In the genomic region with DNA sequence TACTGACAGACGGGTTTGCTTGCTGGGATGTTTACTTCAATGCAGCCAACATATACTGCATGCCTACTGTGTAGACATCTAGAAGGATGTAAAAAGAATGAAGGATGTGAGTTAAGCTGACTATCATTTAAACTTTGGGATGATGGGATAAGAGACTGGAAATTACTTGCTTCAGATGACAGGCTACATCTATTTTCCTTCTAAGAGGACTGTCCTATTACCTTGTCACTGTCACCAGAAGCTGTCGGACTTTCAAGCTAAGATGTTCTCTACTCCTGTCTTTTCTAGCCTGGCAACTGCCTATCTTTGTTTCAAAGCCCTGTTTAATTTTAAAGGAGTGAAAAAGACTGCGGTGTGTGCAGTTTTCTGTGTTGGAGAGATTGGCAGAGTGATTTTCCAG, we compare ENCODE assay signal across 41 cellular contexts.
"Had no signal": no experiment of that assay in that cellular context is flagged by ENCODE, and none has a peak within 500 bp of the region (broad histone marks: within the 10 kb centered on the region; RNA-seq: fewer than 3 reads in every experiment).

No MANE protein-coding gene starts in this region.

- H3K4me1 ChIP-seq: adrenal gland, breast epithelium had no signal

- H3K27me3 Mint-ChIP-seq: activated naive CD4-positive, alpha-beta T cell treated with anti-CD3 and anti-CD28 coated beads, Interleukin-2, amount 10 ng/mL, durations not matched to agents 7 days and 5 days; activated naive CD8-positive, alpha-beta T cell; activated naive CD8-positive, alpha-beta T cell treated with anti-CD3 and anti-CD28 coated beads for 36 hours; activated naive CD8-positive, alpha-beta T cell treated with anti-CD3 and anti-CD28 coated beads, Interleukin-2, amount 10 ng/mL, durations not matched to agents 7 days and 5 days; activated naive CD8-positive, alpha-beta T cell treated with anti-CD3 and anti-CD28 coated beads, Interleukin-2, amount 50 U/mL, for 24 hours; activated T-cell treated with anti-CD3 and anti-CD28 coated beads, Interleukin-2, amount 50 U/mL, for 24 hours; activated T-helper 17 cell treated with anti-CD3 and anti-CD28 coated beads, Interleukin-2, amount 50 U/mL, for 72 hours; brain; central memory CD8-positive, alpha-beta T cell had no signal

- H3K4me3 Mint-ChIP-seq: activated naive CD4-positive, alpha-beta T cell treated with anti-CD3 and anti-CD28 coated beads for 36 hours; activated naive CD4-positive, alpha-beta T cell treated with anti-CD3 and anti-CD28 coated beads, Interleukin-2, amount 10 ng/mL, durations not matched to agents 7 days and 5 days; activated naive CD4-positive, alpha-beta T cell treated with anti-CD3 and anti-CD28 coated beads, Interleukin-2, amount 50 U/mL, for 24 hours; activated naive CD8-positive, alpha-beta T cell; activated naive CD8-positive, alpha-beta T cell treated with anti-CD3 and anti-CD28 coated beads for 36 hours; activated naive CD8-positive, alpha-beta T cell treated with anti-CD3 and anti-CD28 coated beads, Interleukin-2, amount 10 ng/mL, durations not matched to agents 7 days and 5 days; activated naive CD8-positive, alpha-beta T cell treated with anti-CD3 and anti-CD28 coated beads, Interleukin-2, amount 50 U/mL, for 24 hours; activated T-cell treated with anti-CD3 and anti-CD28 coated beads, Interleukin-2, amount 50 U/mL, for 24 hours; activated T-cell treated with anti-CD3 and anti-CD28 coated beads, Interleukin-2, amount 50 U/mL, for 4 hours; activated T-cell treated with anti-CD3 and anti-CD28 coated beads, Interleukin-2, amount 50 U/mL, for 72 hours; activated T-helper 1 cell treated with anti-CD3 and anti-CD28 coated beads, Interleukin-12 subunit alpha, Interleukin-12 subunit beta, Interleukin-2, Interleukin-4 antibody, amounts not matched to agents 30 ng/mL and 10 ng/mL and 1 ng/mL, durations not matched to agents 14 hours and 24 hours and 36 hours; activated T-helper 17 cell treated with anti-CD3 and anti-CD28 coated beads, Interleukin-2, amount 50 U/mL, for 72 hours; brain; central memory CD8-positive, alpha-beta T cell had no signal

- H3K9me3 ChIP-seq: ascending aorta, body of pancreas had no signal

- DNase-seq: activated effector memory CD4-positive, alpha-beta T cell treated with anti-CD3 and anti-CD28 coated beads, Interleukin-2, amount 50 U/mL, for 16 hours; activated effector memory CD4-positive, alpha-beta T cell treated with Interleukin-2 at 50 U/mL for 16 hours; activated gamma-delta T cell; activated gamma-delta T cell treated with Interleukin-2 at 50 U/mL for 16 hours; activated naive CD4-positive, alpha-beta T cell; activated naive CD4-positive, alpha-beta T cell treated with anti-CD3 and anti-CD28 coated beads for 36 hours; activated naive CD4-positive, alpha-beta T cell treated with anti-CD3 and anti-CD28 coated beads, Interleukin-2, amount 10 ng/mL, durations not matched to agents 7 days and 5 days; activated naive CD4-positive, alpha-beta T cell treated with anti-CD3 and anti-CD28 coated beads, Interleukin-2, amount 50 U/mL, for 16 hours; activated naive CD4-positive, alpha-beta T cell treated with Interleukin-2 at 50 U/mL for 16 hours; activated naive CD8-positive, alpha-beta T cell treated with anti-CD3 and anti-CD28 coated beads for 36 hours; activated naive CD8-positive, alpha-beta T cell treated with anti-CD3 and anti-CD28 coated beads, Interleukin-2, amount 10 ng/mL, durations not matched to agents 7 days and 5 days; activated naive CD8-positive, alpha-beta T cell treated with anti-CD3 and anti-CD28 coated beads, Interleukin-2, amount 50 U/mL, for 24 hours; activated T-cell treated with anti-CD3 and anti-CD28 coated beads for 4 hours; activated T-cell treated with anti-CD3 and anti-CD28 coated beads, Interleukin-2, amount 50 U/mL, for 1 hour; activated T-cell treated with anti-CD3 and anti-CD28 coated beads, Interleukin-2, amount 50 U/mL, for 24 hours; activated T-cell treated with anti-CD3 and anti-CD28 coated beads, Interleukin-2, amount 50 U/mL, for 4 hours; activated T-cell treated with anti-CD3 and anti-CD28 coated beads, Interleukin-2, amount 50 U/mL, for 48 hours; activated T-cell treated with anti-CD3 and anti-CD28 coated beads, Interleukin-2, amount 50 U/mL, for 72 hours; adrenal gland; amniotic stem cell; amygdala; anterior cingulate cortex; aorta; body of pancreas; brain microvascular endothelial cell; caudate nucleus; central memory CD4-positive, alpha-beta T cell; cerebellar nuclear complex had no signal

- H3K27ac ChIP-seq: adrenal gland, ascending aorta, body of pancreas, brain microvascular endothelial cell, breast epithelium, cardiac muscle cell had no signal

- H3K27ac Mint-ChIP-seq: activated naive CD4-positive, alpha-beta T cell treated with anti-CD3 and anti-CD28 coated beads for 36 hours; activated naive CD4-positive, alpha-beta T cell treated with anti-CD3 and anti-CD28 coated beads, Interleukin-2, amount 10 ng/mL, durations not matched to agents 7 days and 5 days; activated naive CD4-positive, alpha-beta T cell treated with anti-CD3 and anti-CD28 coated beads, Interleukin-2, amount 50 U/mL, for 24 hours; activated naive CD4-positive, alpha-beta T cell treated with anti-CD3 and anti-CD28 coated beads, Interleukin-2, amount 50 U/mL, for 72 hours; activated naive CD8-positive, alpha-beta T cell; activated naive CD8-positive, alpha-beta T cell treated with anti-CD3 and anti-CD28 coated beads for 36 hours; activated naive CD8-positive, alpha-beta T cell treated with anti-CD3 and anti-CD28 coated beads, Interleukin-2, amount 10 ng/mL, durations not matched to agents 7 days and 5 days; activated naive CD8-positive, alpha-beta T cell treated with anti-CD3 and anti-CD28 coated beads, Interleukin-2, amount 50 U/mL, for 24 hours; activated T-cell treated with anti-CD3 and anti-CD28 coated beads, Interleukin-2, amount 50 U/mL, for 24 hours; activated T-cell treated with anti-CD3 and anti-CD28 coated beads, Interleukin-2, amount 50 U/mL, for 72 hours; activated T-helper 1 cell treated with anti-CD3 and anti-CD28 coated beads, Interleukin-12 subunit alpha, Interleukin-12 subunit beta, Interleukin-2, Interleukin-4 antibody, amounts not matched to agents 30 ng/mL and 10 ng/mL and 1 ng/mL, durations not matched to agents 14 hours and 24 hours and 36 hours; activated T-helper 17 cell treated with anti-CD3 and anti-CD28 coated beads, Interleukin-2, amount 50 U/mL, for 72 hours; activated T-helper 2 cell treated with anti-CD3 and anti-CD28 coated beads, Interferon-gamma antibody, Interleukin-2, Interleukin-4, amounts not matched to agents 10 μg/mL and 5 μg/mL and 100 μg/mL, durations not matched to agents 14 hours and 24 hours and 36 hours had no signal

- H3K4me1 Mint-ChIP-seq: activated naive CD4-positive, alpha-beta T cell treated with anti-CD3 and anti-CD28 coated beads, Interleukin-2, amount 10 ng/mL, durations not matched to agents 7 days and 5 days; activated naive CD4-positive, alpha-beta T cell treated with anti-CD3 and anti-CD28 coated beads, Interleukin-2, amount 50 U/mL, for 24 hours; activated naive CD8-positive, alpha-beta T cell treated with anti-CD3 and anti-CD28 coated beads for 36 hours; activated naive CD8-positive, alpha-beta T cell treated with anti-CD3 and anti-CD28 coated beads, Interleukin-2, amount 10 ng/mL, durations not matched to agents 7 days and 5 days; activated naive CD8-positive, alpha-beta T cell treated with anti-CD3 and anti-CD28 coated beads, Interleukin-2, amount 50 U/mL, for 24 hours; activated T-helper 17 cell treated with anti-CD3 and anti-CD28 coated beads, Interleukin-2, amount 50 U/mL, for 72 hours; central memory CD8-positive, alpha-beta T cell had no signal

- H3K36me3 Mint-ChIP-seq: activated naive CD4-positive, alpha-beta T cell treated with anti-CD3 and anti-CD28 coated beads, Interleukin-2, amount 10 ng/mL, durations not matched to agents 7 days and 5 days; activated naive CD4-positive, alpha-beta T cell treated with anti-CD3 and anti-CD28 coated beads, Interleukin-2, amount 50 U/mL, for 24 hours; activated naive CD4-positive, alpha-beta T cell treated with anti-CD3 and anti-CD28 coated beads, Interleukin-2, amount 50 U/mL, for 72 hours; activated naive CD8-positive, alpha-beta T cell; activated naive CD8-positive, alpha-beta T cell treated with anti-CD3 and anti-CD28 coated beads, Interleukin-2, amount 10 ng/mL, durations not matched to agents 7 days and 5 days had no signal

- H3K36me3 ChIP-seq: adrenal gland, ascending aorta, brain microvascular endothelial cell, breast epithelium, cardiac muscle cell had no signal

- H3K4me3 ChIP-seq: adrenal gland, ascending aorta, body of pancreas, breast epithelium, cardiac muscle cell had no signal

- FAIRE-seq: astrocyte, bronchial epithelial cell had no signal

- H3K27me3 ChIP-seq: adrenal gland, ascending aorta, body of pancreas, brain microvascular endothelial cell, breast epithelium, cardiac muscle cell had no signal
